Comparison of ENCODE assay signal across 9 cellular contexts in genomic region chr10:105952153-105952552, GRCh38.
DNase-seq lines count a peak whose midpoint lies in the region; ATAC-seq and TF ChIP-seq lines count a peak whose summit lies in the region.
"Had no signal": no experiment of that assay in that cellular context is flagged by ENCODE, and none has a peak within 500 bp of the region (broad histone marks: within the 10 kb centered on the region; RNA-seq: fewer than 3 reads in every experiment).

No MANE protein-coding gene starts in this region.

- H3K4me3 Mint-ChIP-seq in T-helper 2 cell treated with Interferon-gamma antibody and Interleukin-4, amounts not matched to agents 5 μg/mL and 100 μg/mL, for 36 hours = no peak overlapping the region

- no peaks in the 10 kb centered on the region for H3K4me1 Mint-ChIP-seq in T-helper 2 cell treated with Interferon-gamma antibody and Interleukin-4, amounts not matched to agents 5 μg/mL and 100 μg/mL, for 36 hours (ENCODE audit: low read depth)

- no peaks in the 10 kb centered on the region for H3K79me1 ChIP-seq in neuronal stem cell (ENCODE audit: low read depth, low read length)

- H2BK120ac ChIP-seq in neuronal stem cell (ENCODE audit: low read depth, low read length) = no peak overlapping the region

- H3K18ac ChIP-seq in neuronal stem cell (ENCODE audit: low read length) = no peak overlapping the region

- no peaks in the 10 kb centered on the region for H3K9me3 ChIP-seq in HUES6 (ENCODE audit: control insufficient read depth, insufficient read depth, low read depth, low read length)
- H3K9me3 ChIP-seq in neuronal stem cell (replicated peaks in 1 of 2; ENCODE audit: control insufficient read depth in 2 of 2, insufficient read depth in 1 of 2, low read depth in 1 of 2, low read length in 2 of 2) = no peaks in the 10 kb centered on the region
- H3K9me3 ChIP-seq: adrenal gland had no signal

- no peak overlapping the region for H2BK12ac ChIP-seq in neuronal stem cell (ENCODE audit: low read length)

- H3K23ac ChIP-seq in neuronal stem cell (ENCODE audit: low read depth, low read length, poor library complexity) = no peak overlapping the region

- peak; percentile 46 for DNase-seq in ELF-1 (ENCODE audit: low read depth, low spot score)
- peak; percentile 84 for DNase-seq in epithelial cell of esophagus (ENCODE audit: low read depth)
- peak; percentile 27 for DNase-seq in neuronal stem cell (ENCODE audit: low spot score)
- DNase-seq in T-helper 2 cell treated with Interferon-gamma antibody and Interleukin-4, amounts not matched to agents 5 μg/mL and 100 μg/mL, for 36 hours (ENCODE audit: low spot score) = no peak
- no peak for DNase-seq in DMS53 treated with DMSO at 0.1 percent for 48 hours (lab: John Stamatoyannopoulos, UW; ENCODE audit: unreplicated experiment)
- DNase-seq in activated CD4-positive, alpha-beta T cell treated with anti-CD3 and anti-CD28 coated beads for 1 hour = no peak

- H3K9me3 Mint-ChIP-seq in T-helper 2 cell treated with Interferon-gamma antibody and Interleukin-4, amounts not matched to agents 5 μg/mL and 100 μg/mL, for 36 hours = no peaks in the 10 kb centered on the region

- TF ChIP-seq CTCF in epithelial cell of esophagus (IDR thresholded peaks at IDR 0.05; ENCODE audit: insufficient read depth, low read depth, low read length, missing control alignments) = no peak

- no peak overlapping the region for H3K4me2 ChIP-seq in neuronal stem cell (ENCODE audit: insufficient read depth, low read length, poor library complexity, severe bottlenecking)

- H3K4me1 ChIP-seq in HUES6 (ENCODE audit: control insufficient read depth, insufficient read depth, low read length) = peaks cover 9% of the 10 kb centered on the region
- peaks cover 0 to 5% of the 10 kb centered on the region in 2 donors for H3K4me1 ChIP-seq in neuronal stem cell (ENCODE audit: control insufficient read depth in 2 of 2, insufficient read depth in 1 of 2, low read depth in 1 of 2, low read length in 2 of 2)
- H3K4me1 ChIP-seq: adrenal gland had no signal

- H3K4ac ChIP-seq in neuronal stem cell (ENCODE audit: low read length) = no peak overlapping the region

- WGBS in neuronal stem cell (ENCODE audit: extremely low coverage in 2 of 2, insufficient read length in 2 of 2, insufficient replicate concordance in 1 of 2), 2 donors = no CpG with 5 or more reads among the region's 3 CpGs

- H2AK5ac ChIP-seq in neuronal stem cell (ENCODE audit: low read depth, low read length) = no peak overlapping the region

- H3K27me3 ChIP-seq in HUES6 (ENCODE audit: control insufficient read depth, insufficient read depth, low read length) (no peaks in the 10 kb centered on the region), neuronal stem cell (ENCODE audit: control insufficient read depth in 3 of 3, insufficient read depth in 3 of 3, low read depth in 1 of 3, low read length in 3 of 3) (no peaks in the 10 kb centered on the region)
- H3K27me3 ChIP-seq: adrenal gland had no signal

- H3K27me3 Mint-ChIP-seq in T-helper 2 cell treated with Interferon-gamma antibody and Interleukin-4, amounts not matched to agents 5 μg/mL and 100 μg/mL, for 36 hours (ENCODE audit: low read depth) = no peaks in the 10 kb centered on the region

- ATAC-seq in GM21528 (IDR thresholded peaks at IDR 0.05; ENCODE audit: low FRiP score, unreplicated experiment) = peak; percentile 89

- H2AFZ ChIP-seq in neuronal stem cell (ENCODE audit: low read length) = peak overlapping the region; percentile 81

- H3K4me3 ChIP-seq in HUES6 (ENCODE audit: low read depth, low read length) (no peak overlapping the region), epithelial cell of esophagus (ENCODE audit: low read length) (no peak overlapping the region), neuronal stem cell (ENCODE audit: low read length in 2 of 2) (no peak overlapping the region)
- H3K4me3 ChIP-seq: adrenal gland had no signal

- H4K8ac ChIP-seq in neuronal stem cell (ENCODE audit: low read depth, low read length) = no peak overlapping the region

- no peak overlapping the region for H4K91ac ChIP-seq in neuronal stem cell (ENCODE audit: low read depth, low read length, poor library complexity)

- H3K36me3 ChIP-seq in HUES6 (ENCODE audit: control insufficient read depth, insufficient read depth, low read length) = no peaks in the 10 kb centered on the region
- H3K36me3 ChIP-seq in neuronal stem cell (replicated peaks in 1 of 2; ENCODE audit: control insufficient read depth in 2 of 2, insufficient read depth in 2 of 2, low read length in 2 of 2) = no peaks in the 10 kb centered on the region
- H3K36me3 ChIP-seq: adrenal gland had no signal

- no peaks in the 10 kb centered on the region for H3K36me3 Mint-ChIP-seq in T-helper 2 cell treated with Interferon-gamma antibody and Interleukin-4, amounts not matched to agents 5 μg/mL and 100 μg/mL, for 36 hours (ENCODE audit: low read depth)

- no peak overlapping the region for H2BK5ac ChIP-seq in neuronal stem cell (ENCODE audit: low read length)

- H3K9ac ChIP-seq in HUES6 (ENCODE audit: low read length) = no peak overlapping the region
- H3K9ac ChIP-seq in neuronal stem cell (ENCODE audit: low read depth, low read length, poor library complexity) = no peak overlapping the region

- no peak overlapping the region for H3K14ac ChIP-seq in neuronal stem cell (ENCODE audit: low read length)

- peak overlapping the region; percentile 22 for H3K27ac ChIP-seq in HUES6 (ENCODE audit: low read depth, low read length)
- peak overlapping the region; percentile 3 for H3K27ac ChIP-seq in neuronal stem cell (replicated peaks; ENCODE audit: low read length)
- H3K27ac ChIP-seq: adrenal gland had no signal

- no peak overlapping the region for H2BK15ac ChIP-seq in neuronal stem cell (ENCODE audit: low read length)

- H3K27ac Mint-ChIP-seq in T-helper 2 cell treated with Interferon-gamma antibody and Interleukin-4, amounts not matched to agents 5 μg/mL and 100 μg/mL, for 36 hours = no peak overlapping the region

Comparison
In these comparisons a context has a peak if more than half of its experiments do, and no peak if none do; other contexts are left out.
1. DNase-seq: peak in ELF-1 (single experiment), epithelial cell of esophagus (single experiment) and neuronal stem cell (single experiment); none in T-helper 2 cell treated with Interferon-gamma antibody and Interleukin-4, amounts not matched to agents 5 μg/mL and 100 μg/mL, for 36 hours (single experiment), DMS53 treated with DMSO at 0.1 percent for 48 hours (single experiment) and activated CD4-positive, alpha-beta T cell treated with anti-CD3 and anti-CD28 coated beads for 1 hour (single experiment).